In the genomic region with DNA sequence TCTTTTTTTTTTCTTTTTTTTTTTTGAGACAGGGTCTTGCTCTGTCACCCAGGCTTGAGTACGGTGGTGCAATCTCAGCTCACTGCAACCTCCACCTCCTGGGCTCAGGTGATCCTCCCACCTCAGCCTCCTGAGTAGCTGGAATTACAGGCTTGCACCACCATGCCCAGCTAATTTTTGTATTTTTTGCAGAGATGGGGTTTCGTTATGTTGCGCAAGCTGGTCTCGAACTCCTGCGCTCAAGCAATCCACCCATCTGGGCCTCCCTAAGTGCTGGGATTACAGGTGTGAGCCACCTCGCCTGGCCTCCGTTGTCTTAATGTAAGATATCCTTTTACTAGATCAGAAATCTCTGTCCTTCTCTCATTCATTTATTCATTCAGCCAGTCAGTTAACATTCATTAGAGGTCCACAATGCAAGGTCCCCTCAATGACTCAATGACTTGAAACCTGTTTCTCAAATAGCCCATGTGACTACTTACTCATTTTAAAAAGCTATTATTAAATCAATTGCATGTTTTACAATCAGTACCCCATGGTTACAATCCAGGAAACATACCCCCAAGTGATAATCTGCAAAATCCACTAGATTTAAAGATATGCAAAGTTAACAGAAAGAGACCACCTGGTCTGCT, we compare ENCODE assay signal across 8 cellular contexts.
DNase-seq lines count a peak whose midpoint lies in the region; ATAC-seq and TF ChIP-seq lines count a peak whose summit lies in the region.
"Not testable (repeated sequence)": the region's sequence is repeated elsewhere in the genome, so short reads cannot be mapped to it uniquely, and the experiment has no call there.

No MANE protein-coding gene starts in this region.

- peak overlapping the region; percentile 49; the same call in 1 of the 2 replicates for H3K27ac ChIP-seq in HCT116 (ENCODE audit: low read depth, low read length)
- H3K27ac ChIP-seq in PC-9: peak overlapping the region; percentile 98
- H3K27ac ChIP-seq in adrenal gland: peak overlapping the region; percentile 32 to 85 (median 62)
- H3K27ac ChIP-seq in right lobe of liver: peak overlapping the region in 2 of 3 donors; percentile 87 to 92
- peak overlapping the region; percentile 3 for H3K27ac ChIP-seq in trophoblast cell (ENCODE audit: low read depth, low read length)
- peak overlapping the region; percentile 36 for H3K27ac ChIP-seq in upper lobe of right lung

- not testable (repeated sequence) for H4K12ac ChIP-seq in trophoblast cell (ENCODE audit: low read depth, low read length)

- H3K9me3 ChIP-seq in HCT116 (ENCODE audit: control insufficient read depth in 1 of 2, insufficient read depth in 1 of 2, low read depth in 1 of 2, low read length in 2 of 2); PC-9 (ENCODE audit: insufficient read depth, low read depth); adrenal gland (replicated peaks in 1 of 3); right lobe of liver; trophoblast cell (ENCODE audit: insufficient read depth, low read depth, low read length); upper lobe of right lung: not testable (repeated sequence)

- H3K4me2 ChIP-seq in HCT116 (ENCODE audit: low read length) (peak overlapping the region; percentile 74), PC-9 (peak overlapping the region; percentile 76)
- H3K4me2 ChIP-seq in trophoblast cell (ENCODE audit: low read length): not testable (repeated sequence)

- not testable (repeated sequence) for BruUV-seq in HCT116 (replicated peaks; lab: Mats Ljungman, UMichigan); PC-9 (replicated peaks; lab: Mats Ljungman, UMichigan)

- intact Hi-C loops in HCT116 (cut with micrococcal nuclease) (loop anchor here (5.0 kb wide), 1 partner anchor 71 kb away; no protein-coding TSS in a partner anchor), PC-9 (cut with micrococcal nuclease; ENCODE audit: unreplicated experiment) (loop anchor here (2.0 to 10.0 kb wide), 2 partner anchors 47 to 157 kb away; no protein-coding TSS in a partner anchor)
- intact Hi-C loops in adrenal gland (cut with DNase I); right lobe of liver (cut with DNase I); upper lobe of right lung (cut with DNase I): not testable (repeated sequence)

- CTCF ChIA-PET in HCT116 (lab: Charles Lee); PC-9 (lab: Charles Lee): not testable (repeated sequence)

- H3K4me3 ChIP-seq in HCT116 (replicated peaks in 1 of 2; ENCODE audit: low read depth in 1 of 2, low read length in 2 of 2); NB4 (ENCODE audit: low read depth, low read length); adrenal gland; right lobe of liver; trophoblast cell (ENCODE audit: low read depth, low read length); upper lobe of right lung: not testable (repeated sequence)
- H3K4me3 ChIP-seq in PC-9: peak overlapping the region; percentile 51; the same call in 1 of the 2 replicates

- peaks cover 51 to 64% of the 10 kb centered on the region in 2 experiments for H3K4me1 ChIP-seq in HCT116 (ENCODE audit: control insufficient read depth in 1 of 2, insufficient read depth in 2 of 2, low read length in 2 of 2)
- peaks cover 78% of the 10 kb centered on the region for H3K4me1 ChIP-seq in PC-9 (replicated peaks; ENCODE audit: insufficient read depth)
- H3K4me1 ChIP-seq in adrenal gland (replicated peaks in 1 of 2): peaks cover 87 to 92% of the 10 kb centered on the region in 2 donors
- peaks cover 0 to 87% (median 17%) of the 10 kb centered on the region in 4 donors for H3K4me1 ChIP-seq in right lobe of liver
- H3K4me1 ChIP-seq in trophoblast cell (ENCODE audit: control insufficient read depth in 1 of 2, insufficient read depth in 2 of 2, low read length in 2 of 2): peaks cover 15 to 26% of the 10 kb centered on the region in 2 experiments
- H3K4me1 ChIP-seq in upper lobe of right lung: peaks cover 17% of the 10 kb centered on the region

- H4K91ac ChIP-seq in trophoblast cell (ENCODE audit: low read depth, low read length): not testable (repeated sequence)

- H3K9me2 ChIP-seq in HCT116 (ENCODE audit: insufficient read depth); PC-9 (ENCODE audit: insufficient read depth): not testable (repeated sequence)

- not testable (repeated sequence) for H2AFZ ChIP-seq in HCT116 (ENCODE audit: low read depth, low read length, poor library complexity, severe bottlenecking); PC-9; trophoblast cell (ENCODE audit: insufficient read depth, low read length, poor library complexity)

- not testable (repeated sequence) for H2AK5ac ChIP-seq in trophoblast cell (ENCODE audit: low read length)

- H2BK120ac ChIP-seq in trophoblast cell (ENCODE audit: insufficient read depth, low read length, poor library complexity): not testable (repeated sequence)

- not testable (repeated sequence) for H3K4ac ChIP-seq in trophoblast cell (ENCODE audit: low read depth, low read length)

- POLR2A ChIA-PET in HCT116 (lab: Charles Lee); PC-9 (lab: Charles Lee; ENCODE audit: unreplicated experiment): not testable (repeated sequence)

- 81 to 94% (median 89%) methylated on average over 7 of the region's 7 CpGs for WGBS in adrenal gland, 4 donors
- WGBS in right lobe of liver (ENCODE audit: insufficient coverage, low coverage, low lambda C conversion rate, missing lambda C conversion rate): 86% methylated on average over 4 of the region's 7 CpGs
- WGBS in trophoblast cell (ENCODE audit: extremely low coverage, insufficient coverage, insufficient read length): no CpG with 5 or more reads among the region's 7 CpGs

- H3K18ac ChIP-seq in trophoblast cell (ENCODE audit: low read length): not testable (repeated sequence)

- H3F3A ChIP-seq in PC-9 (ENCODE audit: insufficient read depth, low read depth): peaks cover 87% of the 10 kb centered on the region

- not testable (repeated sequence) for H2BK12ac ChIP-seq in trophoblast cell (ENCODE audit: low read length)

- TF ChIP-seq CTCF in HCT116 (IDR thresholded peaks at IDR 0.05 in 2 of 3, conservative IDR thresholded peaks at IDR 0.05 in 1 of 3; ENCODE audit: borderline replicate concordance in 1 of 3, insufficient read depth in 1 of 3, low read depth in 2 of 3, low read length in 2 of 3); NB4 (IDR thresholded peaks at IDR 0.05; ENCODE audit: low read depth, low read length); PC-9 (conservative IDR thresholded peaks at IDR 0.05); adrenal gland (IDR thresholded peaks at IDR 0.05); right lobe of liver (IDR thresholded peaks at IDR 0.05); upper lobe of right lung (IDR thresholded peaks at IDR 0.05): not testable (repeated sequence)

- H3K14ac ChIP-seq in trophoblast cell (ENCODE audit: low read length): not testable (repeated sequence)

- H3K27me3 ChIP-seq in HCT116 (ENCODE audit: insufficient read depth, low read length); PC-9 (ENCODE audit: insufficient read depth, low read depth); adrenal gland; right lobe of liver; trophoblast cell (ENCODE audit: insufficient read depth, low read length); upper lobe of right lung: not testable (repeated sequence)

- RAD21 ChIA-PET in HCT116 (lab: Charles Lee; ENCODE audit: low non-redundant PET in 1 of 2, low total read pairs in 2 of 2, uncharacterized antibody in 2 of 2, unreplicated experiment in 2 of 2): not testable (repeated sequence)

- not testable (repeated sequence) for H4K20me1 ChIP-seq in HCT116 (ENCODE audit: insufficient read depth); PC-9 (ENCODE audit: insufficient read depth)

- not testable (repeated sequence) for H3K79me2 ChIP-seq in HCT116 (ENCODE audit: insufficient read depth, low read length); trophoblast cell (ENCODE audit: control insufficient read depth, insufficient read depth, low read length, poor library complexity)
- peaks cover 86% of the 10 kb centered on the region for H3K79me2 ChIP-seq in PC-9 (ENCODE audit: low read depth)

- 0 out of 2 replicates have a peak overlapping the region, but pooled peaks have one; percentile 47 for H3K9ac ChIP-seq in HCT116 (ENCODE audit: low read length)
- H3K9ac ChIP-seq in trophoblast cell (ENCODE audit: low read length): not testable (repeated sequence)

- ATAC-seq in HCT116, right lobe of liver, upper lobe of right lung: not testable (repeated sequence)

- TF ChIP-seq POLR2A in HCT116 (IDR thresholded peaks at IDR 0.05; ENCODE audit: borderline replicate concordance, extremely low read depth, insufficient read depth, insufficient read length); NB4 (IDR thresholded peaks at IDR 0.05; ENCODE audit: extremely low read depth, insufficient read length); adrenal gland (IDR thresholded peaks at IDR 0.05); right lobe of liver (IDR thresholded peaks at IDR 0.05): not testable (repeated sequence)

- not testable (repeated sequence) for H2BK5ac ChIP-seq in trophoblast cell (ENCODE audit: low read depth, low read length, poor library complexity)

- DNase-seq in CD1c-positive myeloid dendritic cell (ENCODE audit: extremely low spot score) (peak; percentile 51), NB4 (ENCODE audit: low read depth) (peak; percentile 50), PC-9 (peak in 1 of 2 experiments; percentile 53), trophoblast cell (peak in 1 of 2 donors; percentile 40)
- DNase-seq in HCT116 (ENCODE audit: low read depth, low spot score); adrenal gland; right lobe of liver; upper lobe of right lung: not testable (repeated sequence)

- not testable (repeated sequence) for TF ChIP-seq RAD21 in HCT116 (IDR thresholded peaks at IDR 0.05; ENCODE audit: low read depth)

- H3K36me3 ChIP-seq in HCT116 (ENCODE audit: control insufficient read depth in 1 of 2, insufficient read depth in 2 of 2, low read length in 2 of 2); adrenal gland (replicated peaks in 1 of 2); right lobe of liver; trophoblast cell (ENCODE audit: control insufficient read depth in 1 of 2, insufficient read depth in 2 of 2, low read length in 2 of 2); upper lobe of right lung: not testable (repeated sequence)
- H3K36me3 ChIP-seq in PC-9 (ENCODE audit: low read depth): peaks cover 16% of the 10 kb centered on the region; the same call in 1 of the 2 replicates

- H3K79me1 ChIP-seq in trophoblast cell (ENCODE audit: low read length): peaks cover 17% of the 10 kb centered on the region

- not testable (repeated sequence) for H3K23ac ChIP-seq in trophoblast cell (ENCODE audit: low read length)

- H4K8ac ChIP-seq in trophoblast cell (ENCODE audit: low read depth, low read length): not testable (repeated sequence)

Comparison
In these comparisons a context has a peak if more than half of its experiments do, and no peak if none do; other contexts are left out.
1. H3K27ac ChIP-seq: peak in every context shown above with its lines; median percentile 98 in PC-9; 90 in right lobe of liver; 62 in adrenal gland; 49 in HCT116; 36 in upper lobe of right lung; 3 in trophoblast cell.